Comparison of ENCODE assay signal across 21 cellular contexts in the genomic region with DNA sequence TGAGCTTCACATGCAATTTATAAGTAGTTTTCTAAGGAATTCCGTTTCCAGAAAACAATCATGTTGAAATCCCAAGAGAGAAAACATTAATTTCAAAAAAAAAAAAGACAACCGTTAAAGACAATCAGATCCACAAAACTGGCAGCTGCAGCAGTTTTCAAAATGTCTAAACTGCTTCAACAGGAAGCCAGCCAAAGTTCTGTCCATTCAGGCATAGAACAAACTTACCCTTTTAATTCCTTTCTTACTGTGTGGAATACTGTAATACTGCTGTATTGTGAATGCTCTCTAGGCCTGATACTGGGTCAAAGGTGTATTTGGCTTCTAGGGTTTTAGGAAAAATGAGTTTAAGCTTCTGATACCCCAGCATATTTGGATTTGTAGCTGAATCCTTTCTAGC. TPM values are rescaled to one million over a fixed set of nuclear protein-coding genes. Genes with fewer than 3 reads are reported as not detected.
DNase-seq lines count a peak whose midpoint lies in the region; ATAC-seq, FAIRE-seq and TF ChIP-seq lines count a peak whose summit lies in the region.
"Had no signal": no experiment of that assay in that cellular context is flagged by ENCODE, and none has a peak within 500 bp of the region (broad histone marks: within the 10 kb centered on the region; RNA-seq: fewer than 3 reads in every experiment).

No MANE protein-coding gene starts in this region.

- peaks cover 24% of the 10 kb centered on the region for H3K4me1 ChIP-seq in osteoblast (ENCODE audit: insufficient read depth, low read length)
- H3K4me1 ChIP-seq: BE2C, heart right ventricle had no signal

- no peaks in the 10 kb centered on the region for H3K79me2 ChIP-seq in osteoblast (ENCODE audit: insufficient read depth, low read length)

- no peaks in the 10 kb centered on the region for H3K36me3 Mint-ChIP-seq in WTC11

- peak overlapping the region; percentile 45 for H2AFZ ChIP-seq in osteoblast (ENCODE audit: low read length)

- H3K9me3 ChIP-seq in osteoblast (ENCODE audit: low read depth, low read length) = no peaks in the 10 kb centered on the region
- H3K9me3 ChIP-seq: BE2C, heart right ventricle, tibial artery had no signal

- ATAC-seq in HG03439 (IDR thresholded peaks at IDR 0.05; ENCODE audit: unreplicated experiment) (no peak), GM18520 (IDR thresholded peaks at IDR 0.05; ENCODE audit: unreplicated experiment) (no peak), WTC11 (no peak)
- ATAC-seq: activated CD4-positive, CD25-positive, alpha-beta regulatory T cell treated with anti-CD3 and anti-CD28 coated beads, Interleukin-2, amount 50 U/mL, for 24 hours; heart right ventricle had no signal

- H4K20me1 ChIP-seq in osteoblast (ENCODE audit: insufficient read depth, low read length) = no peaks in the 10 kb centered on the region

- peak overlapping the region; percentile 22 for H3K4me2 ChIP-seq in osteoblast (ENCODE audit: insufficient read depth, low read length)
- H3K4me2 ChIP-seq: smooth muscle cell had no signal

- H3K4me3 Mint-ChIP-seq in WTC11 = no peak overlapping the region

- H3K27ac ChIP-seq in osteoblast (ENCODE audit: low read depth, low read length) = peak overlapping the region; percentile 68
- H3K27ac ChIP-seq: heart right ventricle, tibial artery had no signal

- H3K27me3 ChIP-seq in osteoblast (ENCODE audit: insufficient read depth, low read length) = no peaks in the 10 kb centered on the region
- H3K27me3 ChIP-seq: tibial artery had no signal

- no peaks in the 10 kb centered on the region for H3K36me3 ChIP-seq in osteoblast (ENCODE audit: insufficient read depth, low read length)
- H3K36me3 ChIP-seq: BE2C, heart right ventricle, tibial artery had no signal

- POLR2A ChIA-PET in WTC11 (lab: Charles Lee) = interaction anchor here (0.7 kb wide), 1 partner anchor 34 kb away, joined by 5 read pairs; no protein-coding TSS in a partner anchor

- H3K4me1 Mint-ChIP-seq in WTC11 = no peaks in the 10 kb centered on the region

- no peak overlapping the region for H3K4me3 ChIP-seq in fibroblast of mammary gland (ENCODE audit: control insufficient read depth, low read depth, low read length)
- no peak overlapping the region for H3K4me3 ChIP-seq in osteoblast (ENCODE audit: insufficient read depth, low read length)
- H3K4me3 ChIP-seq: heart right ventricle, smooth muscle cell, tibial artery had no signal

- peak; percentile 95 for FAIRE-seq in RCC 7860 (lab: Jason Lieb, UNC)
- FAIRE-seq: GM19239, islet of Langerhans had no signal

- no peaks in the 10 kb centered on the region for H3K9me3 Mint-ChIP-seq in WTC11

- H3K27ac Mint-ChIP-seq in WTC11 = no peak overlapping the region

- DNase-seq in GM03348 (ENCODE audit: low spot score) = peak; percentile 23
- DNase-seq in RCC 7860 (ENCODE audit: low spot score) = peak; percentile 51
- DNase-seq in fibroblast of mammary gland (ENCODE audit: low read depth) = peak; percentile 52
- no peak for DNase-seq in osteoblast (ENCODE audit: insufficient read length, low spot score, missing footprints)
- DNase-seq in WTC11 (ENCODE audit: low spot score) = no peak
- DNase-seq in superior temporal gyrus (ENCODE audit: extremely low spot score) = no peak
- DNase-seq: activated effector memory CD4-positive, alpha-beta T cell treated with Interleukin-2 at 50 U/mL for 16 hours; amygdala; BE2C; heart right ventricle; NCI-H1105 treated with DMSO at 0.1 percent for 48 hours; NK-92 treated with Interleukin-12 subunit alpha and Interleukin-12 subunit beta, amount 100 ng/mL, for 24 hours; SHP77 treated with DMSO at 0.1 percent for 48 hours; T-helper 2 cell; tibial artery had no signal

- no peak for TF ChIP-seq CTCF in fibroblast of mammary gland (conservative IDR thresholded peaks at IDR 0.05; ENCODE audit: control insufficient read depth, insufficient read depth, low read depth, low read length)
- TF ChIP-seq CTCF in osteoblast (IDR thresholded peaks at IDR 0.05; ENCODE audit: extremely low read depth, low read depth, low read length) = no peak
- TF ChIP-seq CTCF in WTC11 (IDR thresholded peaks at IDR 0.05) = no peak

- H3K27me3 Mint-ChIP-seq in WTC11 (ENCODE audit: low read depth) = peaks cover 9% of the 10 kb centered on the region; the same call in 1 of the 2 replicates

- CTCF ChIA-PET in WTC11 (lab: Charles Lee) = interaction anchor here (1.5 kb wide), 1 partner anchor 11 kb away, joined by 6 read pairs; no protein-coding TSS in a partner anchor

TF ChIP-seq in WTC11, 78 proteins besides CTCF, POLR2A, EP300 and RAD21:
- no peak for TF ChIP-seq NFYB (CRISPR knock-in tag; conservative IDR thresholded peaks at IDR 0.05; ENCODE audit: low read depth)
- TF ChIP-seq, protein P1, sequence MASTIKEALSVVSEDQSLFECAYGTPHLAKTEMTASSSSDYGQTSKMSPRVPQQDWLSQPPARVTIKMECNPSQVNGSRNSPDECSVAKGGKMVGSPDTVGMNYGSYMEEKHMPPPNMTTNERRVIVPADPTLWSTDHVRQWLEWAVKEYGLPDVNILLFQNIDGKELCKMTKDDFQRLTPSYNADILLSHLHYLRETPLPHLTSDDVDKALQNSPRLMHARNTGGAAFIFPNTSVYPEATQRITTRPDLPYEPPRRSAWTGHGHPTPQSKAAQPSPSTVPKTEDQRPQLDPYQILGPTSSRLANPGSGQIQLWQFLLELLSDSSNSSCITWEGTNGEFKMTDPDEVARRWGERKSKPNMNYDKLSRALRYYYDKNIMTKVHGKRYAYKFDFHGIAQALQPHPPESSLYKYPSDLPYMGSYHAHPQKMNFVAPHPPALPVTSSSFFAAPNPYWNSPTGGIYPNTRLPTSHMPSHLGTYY (CRISPR knock-in tag; IDR thresholded peaks at IDR 0.05) = no peak
- no peak for TF ChIP-seq CBFB (CRISPR knock-in tag; IDR thresholded peaks at IDR 0.05; ENCODE audit: low read depth)
- TF ChIP-seq RORB (CRISPR knock-in tag; IDR thresholded peaks at IDR 0.05) = no peak
- TF ChIP-seq CREB1 (CRISPR knock-in tag; IDR thresholded peaks at IDR 0.05) = no peak
- no peak for TF ChIP-seq ZBTB21 (CRISPR knock-in tag; IDR thresholded peaks at IDR 0.05; ENCODE audit: borderline replicate concordance)
- TF ChIP-seq, protein P2, sequence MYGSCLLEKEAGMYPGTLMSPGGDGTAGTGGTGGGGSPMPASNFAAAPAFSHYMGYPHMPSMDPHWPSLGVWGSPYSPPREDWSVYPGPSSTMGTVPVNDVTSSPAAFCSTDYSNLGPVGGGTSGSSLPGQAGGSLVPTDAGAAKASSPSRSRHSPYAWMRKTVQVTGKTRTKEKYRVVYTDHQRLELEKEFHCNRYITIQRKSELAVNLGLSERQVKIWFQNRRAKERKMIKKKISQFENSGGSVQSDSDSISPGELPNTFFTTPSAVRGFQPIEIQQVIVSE (CRISPR knock-in tag; IDR thresholded peaks at IDR 0.05; ENCODE audit: borderline replicate concordance) = no peak
- TF ChIP-seq NR3C1 (CRISPR knock-in tag; conservative IDR thresholded peaks at IDR 0.05; ENCODE audit: low read depth) = no peak
- no peak for TF ChIP-seq ZNF138 (CRISPR knock-in tag; conservative IDR thresholded peaks at IDR 0.05)
- TF ChIP-seq, protein P3, sequence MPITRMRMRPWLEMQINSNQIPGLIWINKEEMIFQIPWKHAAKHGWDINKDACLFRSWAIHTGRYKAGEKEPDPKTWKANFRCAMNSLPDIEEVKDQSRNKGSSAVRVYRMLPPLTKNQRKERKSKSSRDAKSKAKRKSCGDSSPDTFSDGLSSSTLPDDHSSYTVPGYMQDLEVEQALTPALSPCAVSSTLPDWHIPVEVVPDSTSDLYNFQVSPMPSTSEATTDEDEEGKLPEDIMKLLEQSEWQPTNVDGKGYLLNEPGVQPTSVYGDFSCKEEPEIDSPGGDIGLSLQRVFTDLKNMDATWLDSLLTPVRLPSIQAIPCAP (CRISPR knock-in tag; IDR thresholded peaks at IDR 0.05) = no peak
- TF ChIP-seq RELA (CRISPR knock-in tag; IDR thresholded peaks at IDR 0.05; ENCODE audit: borderline replicate concordance) = no peak
- TF ChIP-seq ZNF423 (CRISPR knock-in tag; IDR thresholded peaks at IDR 0.05) = no peak
- TF ChIP-seq PRRX2 (CRISPR knock-in tag; IDR thresholded peaks at IDR 0.05) = no peak
- no peak for TF ChIP-seq TEAD1 (CRISPR knock-in tag; IDR thresholded peaks at IDR 0.05)

RNA-seq across cellular contexts. Expression of a gene that starts 31.6 kb away (rescaled TPM):
- total RNA-seq in osteoblast (0.72 and 1.5 TPM in 2 replicates), WTC11 (2021) (not detected in 3 replicates)

RNA-seq across cellular contexts. Expression of a gene that starts 38.3 kb away (rescaled TPM):
- total RNA-seq in osteoblast = 0.36 and 0.59 TPM in 2 replicates
- total RNA-seq in WTC11 (2021) = not detected in 3 replicates
- total RNA-seq: smooth muscle cell had no signal

Comparison
In these comparisons a context has a peak if more than half of its experiments do, and no peak if none do; other contexts are left out.
1. DNase-seq: peak in GM03348 (single experiment), RCC 7860 (single experiment) and fibroblast of mammary gland (single experiment); none in osteoblast (single experiment), WTC11 (single experiment) and superior temporal gyrus (single experiment).